Comparison of ENCODE assay signal across 13 cellular contexts in the genomic region with DNA sequence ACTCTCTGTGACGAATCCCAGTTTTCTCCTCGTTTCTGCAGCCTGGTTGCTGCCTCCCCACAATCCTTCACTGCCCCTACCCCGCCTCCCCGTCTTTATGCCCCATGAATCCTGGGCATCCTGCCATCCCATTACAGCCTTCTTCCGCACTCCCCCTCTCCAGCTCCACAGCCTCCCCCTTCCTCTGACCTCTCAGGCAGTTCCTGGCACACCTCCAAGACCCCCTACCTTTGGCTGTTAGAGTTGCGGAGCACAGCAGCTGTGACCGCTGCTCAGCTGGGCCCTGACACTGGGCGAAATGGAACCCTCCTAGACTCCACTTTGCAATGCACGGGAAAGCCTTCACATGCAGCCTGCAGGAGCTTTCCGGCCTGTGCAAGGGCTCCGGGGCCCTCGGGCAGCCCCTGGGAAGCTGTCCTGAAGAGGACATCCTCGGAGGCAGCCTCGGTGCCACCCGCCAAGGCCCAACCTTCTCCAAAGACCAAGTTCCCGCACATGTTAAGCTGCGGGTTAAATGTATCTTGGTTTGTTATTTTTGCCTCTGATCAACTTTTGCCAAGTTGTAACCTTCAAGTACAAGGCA.
DNase-seq lines count a peak whose midpoint lies in the region; ATAC-seq and TF ChIP-seq lines count a peak whose summit lies in the region.
"Had no signal": no experiment of that assay in that cellular context is flagged by ENCODE, and none has a peak within 500 bp of the region (broad histone marks: within the 10 kb centered on the region; RNA-seq: fewer than 3 reads in every experiment).

No MANE protein-coding gene starts in this region.

- DNase-seq in NCI-H2227 (lab: John Stamatoyannopoulos, UW; ENCODE audit: unreplicated experiment) (peak; percentile 3), NCI-H2227 treated with DMSO at 0.1 percent for 48 hours (lab: John Stamatoyannopoulos, UW) (no peak), SHP77 (lab: John Stamatoyannopoulos, UW) (peak; percentile 6 to 36), hypothalamus (lab: John Stamatoyannopoulos, UW) (peak in 42 of 51 donors; percentile 8 to 86 (median 46)), type B pancreatic cell (ENCODE audit: extremely low spot score, unreplicated experiment) (no peak), tibial artery (no peak)
- no peak for DNase-seq in activated T-cell treated with anti-CD3 and anti-CD28 coated beads, Interleukin-2, amount 50 U/mL, for 4 hours
- DNase-seq: activated T-cell treated with anti-CD3 and anti-CD28 coated beads, Interleukin-2, amount 50 U/mL, for 1 hour; lower lobe of right lung; NCI-H526 treated with DMSO at 0.1 percent for 48 hours; stimulated activated CD4-positive, alpha-beta T cell treated with anti-CD3 and anti-CD28 coated beads, Interleukin-12 subunit alpha, Interleukin-12 subunit beta, amount 100 ng/mL, for 4 hours had no signal

- H3K4me3 Mint-ChIP-seq in type B pancreatic cell, result peak overlapping the region; percentile 57
- H3K4me3 Mint-ChIP-seq in activated T-cell treated with anti-CD3 and anti-CD28 coated beads, Interleukin-2, amount 50 U/mL, for 4 hours, result no peak overlapping the region

- TF ChIP-seq CTCF in type B pancreatic cell (conservative IDR thresholded peaks at IDR 0.05) (no peak), tibial artery (IDR thresholded peaks at IDR 0.05) (no peak)

- no peaks in the 10 kb centered on the region for H3K9me3 ChIP-seq in tibial artery
- H3K9me3 ChIP-seq: lower lobe of right lung, upper lobe of left lung had no signal

- peak overlapping the region; percentile 47 for H3K27ac Mint-ChIP-seq in type B pancreatic cell

- H3K4me1 Mint-ChIP-seq in type B pancreatic cell (ENCODE audit: unreplicated experiment), result peaks cover 34% of the 10 kb centered on the region
- no peaks in the 10 kb centered on the region for H3K4me1 Mint-ChIP-seq in activated T-cell treated with anti-CD3 and anti-CD28 coated beads, Interleukin-2, amount 50 U/mL, for 4 hours (ENCODE audit: low read depth)

- ATAC-seq in HG02610 (IDR thresholded peaks at IDR 0.05; ENCODE audit: unreplicated experiment), result no peak
- no peak for ATAC-seq in activated T-cell treated with anti-CD3 and anti-CD28 coated beads, Interleukin-2, amount 50 U/mL, for 4 hours
- ATAC-seq: lower lobe of right lung had no signal

- intact Hi-C loops in tibial artery (cut with DNase I; ENCODE audit: low total_unique reads), result no loop called here

- no peak overlapping the region for H3K27ac ChIP-seq in tibial artery
- H3K27ac ChIP-seq: lower lobe of right lung, upper lobe of left lung had no signal

- no peaks in the 10 kb centered on the region for H3K36me3 Mint-ChIP-seq in type B pancreatic cell
- no peaks in the 10 kb centered on the region for H3K36me3 Mint-ChIP-seq in activated T-cell treated with anti-CD3 and anti-CD28 coated beads, Interleukin-2, amount 50 U/mL, for 4 hours (ENCODE audit: insufficient read depth)

- H3K27me3 ChIP-seq in tibial artery, result peaks cover 0 to 6% of the 10 kb centered on the region in 2 donors
- H3K27me3 ChIP-seq: upper lobe of left lung had no signal

- no peak overlapping the region for H3K4me3 ChIP-seq in tibial artery
- H3K4me3 ChIP-seq: lower lobe of right lung, upper lobe of left lung had no signal

- peaks cover 21% of the 10 kb centered on the region for H3K27me3 Mint-ChIP-seq in type B pancreatic cell
- peaks cover 10% of the 10 kb centered on the region for H3K27me3 Mint-ChIP-seq in activated T-cell treated with anti-CD3 and anti-CD28 coated beads, Interleukin-2, amount 50 U/mL, for 4 hours (ENCODE audit: low read depth)

- no peaks in the 10 kb centered on the region for H3K9me3 Mint-ChIP-seq in type B pancreatic cell
- H3K9me3 Mint-ChIP-seq in activated T-cell treated with anti-CD3 and anti-CD28 coated beads, Interleukin-2, amount 50 U/mL, for 4 hours, result no peaks in the 10 kb centered on the region

- H3K4me1 ChIP-seq in tibial artery, result no peaks in the 10 kb centered on the region
- H3K4me1 ChIP-seq: lower lobe of right lung, upper lobe of left lung had no signal

- no peaks in the 10 kb centered on the region for H3K36me3 ChIP-seq in tibial artery
- H3K36me3 ChIP-seq: lower lobe of right lung, upper lobe of left lung had no signal

Comparison
In these comparisons a context has a peak if more than half of its experiments do, and no peak if none do; other contexts are left out.
1. DNase-seq: peak in NCI-H2227 (single experiment), SHP77 (2 of 2) and hypothalamus (42 of 51); none in NCI-H2227 treated with DMSO at 0.1 percent for 48 hours (single experiment), type B pancreatic cell (single experiment), tibial artery (0 of 2) and activated T-cell treated with anti-CD3 and anti-CD28 coated beads, Interleukin-2, amount 50 U/mL, for 4 hours (single experiment).